Comparison of ENCODE assay signal across 8 cellular contexts in genomic region chr2:197433770-197434438, GRCh38. TPM values are rescaled to one million over a fixed set of nuclear protein-coding genes. Genes with fewer than 3 reads are reported as not detected.
DNase-seq lines count a peak whose midpoint lies in the region; ATAC-seq and TF ChIP-seq lines count a peak whose summit lies in the region.

No MANE protein-coding gene starts in this region.

- H3K4me3 Mint-ChIP-seq in IgD-negative memory B cell, result peak overlapping the region; percentile 96 to 100 (median 100)

- H3K4me3 ChIP-seq in AG04449 (ENCODE audit: low read depth, low read length) (peak overlapping the region; percentile 93), choroid plexus epithelial cell (ENCODE audit: low read depth, low read length) (peak overlapping the region; percentile 99)

- peaks cover 3% of the 10 kb centered on the region for H3K36me3 Mint-ChIP-seq in IgD-negative memory B cell

- DNase-seq in AG04449 (ENCODE audit: low read depth, low spot score) (no peak), choroid plexus epithelial cell (ENCODE audit: low read depth) (peak; percentile 29), myocyte (ENCODE audit: low read depth) (peak; percentile 10), NCI-H2196 (lab: John Stamatoyannopoulos, UW; ENCODE audit: unreplicated experiment) (no peak), HEK293T (ENCODE audit: extremely low spot score) (no peak)
- DNase-seq in stimulated activated CD4-positive, alpha-beta T cell treated with anti-CD3 and anti-CD28 coated beads, Interleukin-4, amount 100 ng/mL, for 1 hour, result no peak

- no peaks in the 10 kb centered on the region for H3K9me3 Mint-ChIP-seq in IgD-negative memory B cell

- peak overlapping the region; percentile 96 to 100 (median 100) for H3K27ac Mint-ChIP-seq in IgD-negative memory B cell

- ATAC-seq in GM21526 (IDR thresholded peaks at IDR 0.05; ENCODE audit: low FRiP score, unreplicated experiment), result no peak

- TF ChIP-seq CTCF in AG04449 (IDR thresholded peaks at IDR 0.05; ENCODE audit: insufficient read depth, low read length, missing control alignments), result no peak
- no peak for TF ChIP-seq CTCF in choroid plexus epithelial cell (conservative IDR thresholded peaks at IDR 0.05; ENCODE audit: low read depth, low read length)

- POLR2A ChIA-PET in AG04449 (lab: Yijun Ruan, JAX) (interaction anchor here (1.2 to 1.9 kb wide), 2 partner anchors 20 to 30 kb away, joined by 4 to 25 read pairs; partner anchors contain the start of gene COQ10B), HEK293T (lab: Yijun Ruan, JAX) (interaction anchor here (1.8 to 4.0 kb wide), 2 partner anchors 18 to 56 kb away, joined by 12 to 56 read pairs; partner anchors contain the start of gene COQ10B)

- CTCF ChIA-PET in AG04449 (lab: Yijun Ruan, JAX), result no interaction called here
- CTCF ChIA-PET in HEK293T (lab: Yijun Ruan, JAX), result no interaction called here

- H3K4me1 Mint-ChIP-seq in IgD-negative memory B cell, result peaks cover 41 to 47% (median 43%) of the 10 kb centered on the region in 3 donors

- H3K27me3 Mint-ChIP-seq in IgD-negative memory B cell, result no peaks in the 10 kb centered on the region

TF ChIP-seq in HEK293T, 16 proteins besides CTCF, POLR2A, EP300 and RAD21:
- TF ChIP-seq LEF1 (IDR thresholded peaks at IDR 0.05; ENCODE audit: borderline replicate concordance), result no peak
- TF ChIP-seq NFRKB (IDR thresholded peaks at IDR 0.05), result no peak
- TF ChIP-seq ARNT (IDR thresholded peaks at IDR 0.05), result no peak
- TF ChIP-seq ELF4 (IDR thresholded peaks at IDR 0.05), result no peak
- no peak for TF ChIP-seq FOXK2 (IDR thresholded peaks at IDR 0.05)
- no peak for TF ChIP-seq TARDBP (IDR thresholded peaks at IDR 0.05)
- no peak for TF ChIP-seq BHLHE40 (IDR thresholded peaks at IDR 0.05; ENCODE audit: borderline replicate concordance)
- no peak for TF ChIP-seq SP1 (IDR thresholded peaks at IDR 0.05)
- no peak for TF ChIP-seq PKNOX1 (IDR thresholded peaks at IDR 0.05)
- no peak for TF ChIP-seq CTBP1 (IDR thresholded peaks at IDR 0.05; ENCODE audit: borderline replicate concordance)
- TF ChIP-seq ZNF384 (IDR thresholded peaks at IDR 0.05), result no peak
- TF ChIP-seq HDGF (IDR thresholded peaks at IDR 0.05; ENCODE audit: borderline replicate concordance), result no peak
- TF ChIP-seq L3MBTL2 (conservative IDR thresholded peaks at IDR 0.05), result no peak
- no peak for TF ChIP-seq FOXA1 (IDR thresholded peaks at IDR 0.05)
- TF ChIP-seq SUZ12 (IDR thresholded peaks at IDR 0.05), result no peak
- no peak for TF ChIP-seq FOXM1 (IDR thresholded peaks at IDR 0.05; ENCODE audit: borderline replicate concordance)

RNA-seq across cellular contexts. Expression of gene SF3B1, which starts 0.9 kb away (rescaled TPM):
- 124 TPM for polyA plus RNA-seq in IgD-negative memory B cell
- 285 and 321 TPM in 2 replicates for total RNA-seq in myocyte
- polyA plus RNA-seq in myocyte (2012), result 99.7 TPM

RNA-seq across cellular contexts. Expression of gene COQ10B, which starts 19.4 kb away (rescaled TPM):
- 29.9 TPM for polyA plus RNA-seq in IgD-negative memory B cell
- 35.8 and 40.1 TPM in 2 replicates for total RNA-seq in myocyte
- 19.8 TPM for polyA plus RNA-seq in myocyte (2012)

Comparison
In these comparisons a context has a peak if more than half of its experiments do, and no peak if none do; other contexts are left out.
1. DNase-seq: peak in choroid plexus epithelial cell (single experiment) and myocyte (single experiment); none in AG04449 (single experiment), NCI-H2196 (single experiment), HEK293T (single experiment) and stimulated activated CD4-positive, alpha-beta T cell treated with anti-CD3 and anti-CD28 coated beads, Interleukin-4, amount 100 ng/mL, for 1 hour (single experiment).